In the genomic region with DNA sequence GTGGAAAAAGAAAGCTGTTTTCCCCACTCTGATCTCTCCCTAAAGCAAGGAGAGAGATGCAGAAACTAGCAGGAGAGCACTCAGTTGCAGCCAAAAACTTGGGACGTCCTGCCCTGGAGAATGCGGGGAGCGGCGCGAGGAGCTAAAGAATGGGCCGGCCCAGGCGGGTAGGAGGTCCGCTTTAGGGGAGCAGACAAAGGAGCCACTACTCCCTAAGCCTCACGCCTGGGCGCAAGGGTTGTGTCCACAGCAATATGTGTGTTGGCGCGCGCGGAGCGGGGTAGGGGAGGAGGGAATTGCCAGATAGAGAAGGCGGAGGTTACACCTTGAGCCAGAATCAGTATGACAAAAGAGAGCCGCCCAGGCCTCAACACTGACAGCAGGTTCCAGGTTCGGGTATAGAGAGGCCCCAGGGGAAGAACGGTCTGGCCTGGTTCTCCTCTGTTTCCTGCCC, we compare ENCODE assay signal across 12 cellular contexts. TPM values are rescaled to one million over a fixed set of nuclear protein-coding genes. Genes with fewer than 3 reads are reported as not detected.
DNase-seq lines count a peak whose midpoint lies in the region; ATAC-seq and TF ChIP-seq lines count a peak whose summit lies in the region.
"Had no signal": no experiment of that assay in that cellular context is flagged by ENCODE, and none has a peak within 500 bp of the region (broad histone marks: within the 10 kb centered on the region; RNA-seq: fewer than 3 reads in every experiment).

No MANE protein-coding gene starts in this region.

- DNase-seq in Caco-2 (no peak), RPMI7951 (ENCODE audit: low read depth) (peak; percentile 60), fibroblast of gingiva (ENCODE audit: low read depth) (peak; percentile 27), HuH-7 (ENCODE audit: low spot score) (no peak), medulla oblongata (ENCODE audit: extremely low spot score) (no peak)
- DNase-seq: activated effector memory CD4-positive, alpha-beta T cell treated with Interleukin-2 at 50 U/mL for 16 hours; NCI-H187 treated with DMSO at 0.1 percent for 48 hours had no signal

- H2AFZ ChIP-seq in neuron (ENCODE audit: low read depth, low read length), result no peak overlapping the region

- no TSS peak for BruUV-seq in Caco-2 (replicated peaks; lab: Mats Ljungman, UMichigan)

- intact Hi-C loops in Caco-2 (cut with micrococcal nuclease; ENCODE audit: unreplicated experiment), result no loop called here

- peaks cover 17% of the 10 kb centered on the region for H3K36me3 Mint-ChIP-seq in Caco-2 (ENCODE audit: insufficient read depth, unreplicated experiment)

- no peaks in the 10 kb centered on the region for H3K27me3 ChIP-seq in Caco-2 (replicated peaks; ENCODE audit: control insufficient read depth, insufficient read depth, low read length)
- no peaks in the 10 kb centered on the region for H3K27me3 ChIP-seq in neuron (ENCODE audit: insufficient read depth, low read length)

- no peaks in the 10 kb centered on the region for H3K36me3 ChIP-seq in Caco-2 (ENCODE audit: control insufficient read depth, insufficient read depth, low read length)
- peaks cover 44% of the 10 kb centered on the region for H3K36me3 ChIP-seq in neuron (ENCODE audit: insufficient read depth, low read length)
- H3K36me3 ChIP-seq: upper lobe of left lung had no signal

- CTCF ChIA-PET in Caco-2 (lab: Charles Lee), result interaction anchor here (0.9 to 1.2 kb wide), 2 partner anchors 168 to 238 kb away, joined by 4 to 8 read pairs; no protein-coding TSS in a partner anchor

- H3K4me3 Mint-ChIP-seq in Caco-2 (ENCODE audit: unreplicated experiment), result peak overlapping the region; percentile 90

- no peak overlapping the region for H3K27ac Mint-ChIP-seq in Caco-2 (ENCODE audit: unreplicated experiment)

- H3K4me3 ChIP-seq in Caco-2 (ENCODE audit: low read depth, low read length), result no peak overlapping the region
- H3K4me3 ChIP-seq in neuron (ENCODE audit: low read length), result peak overlapping the region; percentile 99

- H3K4me1 ChIP-seq in Caco-2 (peaks cover 7% of the 10 kb centered on the region; the same call in 1 of the 2 replicates), neuron (ENCODE audit: insufficient read depth, low read length) (peaks cover 18% of the 10 kb centered on the region)

- H3K4me1 Mint-ChIP-seq in Caco-2 (ENCODE audit: low read depth, unreplicated experiment), result no peaks in the 10 kb centered on the region

- no peak for ATAC-seq in HG03378 (IDR thresholded peaks at IDR 0.05; ENCODE audit: unreplicated experiment)
- ATAC-seq in HG02678 (IDR thresholded peaks at IDR 0.05; ENCODE audit: unreplicated experiment), result no peak
- ATAC-seq: activated CD4-positive, CD25-positive, alpha-beta regulatory T cell treated with anti-CD3 and anti-CD28 coated beads, Interleukin-2, amount 50 U/mL, for 24 hours had no signal

- no peaks in the 10 kb centered on the region for H3K9me3 Mint-ChIP-seq in Caco-2 (ENCODE audit: unreplicated experiment)

- no peak for TF ChIP-seq CTCF in Caco-2 (IDR thresholded peaks at IDR 0.05; ENCODE audit: insufficient read depth in 1 of 2, low read depth in 1 of 2, low read length in 1 of 2, severe bottlenecking in 1 of 2, unreplicated experiment in 1 of 2)

- POLR2A ChIA-PET in Caco-2 (lab: Charles Lee), result no interaction called here

- H3K9me3 ChIP-seq in Caco-2 (no peaks in the 10 kb centered on the region), neuron (ENCODE audit: low read length) (peaks cover 15% of the 10 kb centered on the region)
- H3K9me3 ChIP-seq: upper lobe of left lung had no signal

- H3K27me3 Mint-ChIP-seq in Caco-2 (ENCODE audit: insufficient read depth, unreplicated experiment), result peaks cover 6% of the 10 kb centered on the region

RNA-seq across cellular contexts. Expression of gene WNT5A, which starts 2.9 kb away (rescaled TPM):
- 8.8 and 8.9 TPM in 2 replicates for total RNA-seq in Caco-2 (2022)
- 193 and 213 TPM in 2 replicates for total RNA-seq in RPMI7951 (2014; rRNA removed; shearing (Covaris generic))

Comparison
In these comparisons a context has a peak if more than half of its experiments do, and no peak if none do; other contexts are left out.
1. DNase-seq: peak in RPMI7951 (single experiment) and fibroblast of gingiva (single experiment); none in Caco-2 (0 of 2), HuH-7 (single experiment) and medulla oblongata (single experiment).
2. RNA of gene WNT5A, which starts 2.9 kb away (total RNA-seq): 193 to 213 TPM in RPMI7951; 8.8 to 8.9 TPM in Caco-2; every median in the first group is over 10 times any median in the second.